Comparison of ENCODE assay signal across 8 cellular contexts in genomic region chr1:120121830-120122559, GRCh38. TPM values are rescaled to one million over a fixed set of nuclear protein-coding genes. Genes with fewer than 3 reads are reported as not detected.
A peak's percentile ranks its signal among the peaks of the same experiment; 100 is the strongest.
DNase-seq lines count a peak whose midpoint lies in the region; ATAC-seq lines count a peak whose summit lies in the region.
"Not testable (repeated sequence)": the region's sequence is repeated elsewhere in the genome, so short reads cannot be mapped to it uniquely, and the experiment has no call there.

No MANE protein-coding gene starts in this region.

- peak; percentile 87 for ATAC-seq in GM18511 (IDR thresholded peaks at IDR 0.05; ENCODE audit: unreplicated experiment)
- ATAC-seq in GM19452 (IDR thresholded peaks at IDR 0.05; ENCODE audit: unreplicated experiment), result peak; percentile 83
- peak; percentile 85 for ATAC-seq in HG02610 (IDR thresholded peaks at IDR 0.05; ENCODE audit: unreplicated experiment)
- ATAC-seq in HG03097 (IDR thresholded peaks at IDR 0.05; ENCODE audit: low FRiP score, unreplicated experiment), result peak; percentile 70
- peak; percentile 68 for ATAC-seq in activated naive CD8-positive, alpha-beta T cell treated with anti-CD3 and anti-CD28 coated beads, Interleukin-2, amount 50 U/mL, for 24 hours
- ATAC-seq in stimulated activated naive CD8-positive, alpha-beta T cell treated with anti-CD3 and anti-CD28 coated beads, Interleukin-15, Interleukin-2, amounts not matched to agents 100 U/mL and 50 U/mL, for 24 hours, result peak; percentile 50

- not testable (repeated sequence) for H3K9me3 Mint-ChIP-seq in IgD-negative memory B cell; T-helper 1 cell treated with Interleukin-12 subunit alpha and Interleukin-12 subunit beta and Interleukin-4 antibody, amounts not matched to agents 30 μg/mL and 1 μg/mL, for 36 hours; activated naive CD8-positive, alpha-beta T cell treated with anti-CD3 and anti-CD28 coated beads, Interleukin-2, amount 50 U/mL, for 24 hours

- H3K27ac Mint-ChIP-seq in IgD-negative memory B cell, result peak overlapping the region in 2 of 3 donors; percentile 62 to 75
- H3K27ac Mint-ChIP-seq in T-helper 1 cell treated with Interleukin-12 subunit alpha and Interleukin-12 subunit beta and Interleukin-4 antibody, amounts not matched to agents 30 μg/mL and 1 μg/mL, for 36 hours, result peak overlapping the region; percentile 42
- H3K27ac Mint-ChIP-seq in activated naive CD8-positive, alpha-beta T cell treated with anti-CD3 and anti-CD28 coated beads, Interleukin-2, amount 50 U/mL, for 24 hours, result peak overlapping the region; percentile 83

- not testable (repeated sequence) for DNase-seq in activated naive CD8-positive, alpha-beta T cell treated with anti-CD3 and anti-CD28 coated beads, Interleukin-2, amount 50 U/mL, for 24 hours; stimulated activated naive CD8-positive, alpha-beta T cell treated with anti-CD3 and anti-CD28 coated beads, Interleukin-15, Interleukin-2, amounts not matched to agents 100 U/mL and 50 U/mL, for 24 hours

- not testable (repeated sequence) for H3K27me3 Mint-ChIP-seq in IgD-negative memory B cell; T-helper 1 cell treated with Interleukin-12 subunit alpha and Interleukin-12 subunit beta and Interleukin-4 antibody, amounts not matched to agents 30 μg/mL and 1 μg/mL, for 36 hours (ENCODE audit: low read depth); activated naive CD8-positive, alpha-beta T cell treated with anti-CD3 and anti-CD28 coated beads, Interleukin-2, amount 50 U/mL, for 24 hours

- H3K4me1 Mint-ChIP-seq in IgD-negative memory B cell, result peaks cover 13 to 18% (median 15%) of the 10 kb centered on the region in 3 donors
- H3K4me1 Mint-ChIP-seq in T-helper 1 cell treated with Interleukin-12 subunit alpha and Interleukin-12 subunit beta and Interleukin-4 antibody, amounts not matched to agents 30 μg/mL and 1 μg/mL, for 36 hours (ENCODE audit: low read depth), result peaks cover 17% of the 10 kb centered on the region
- H3K4me1 Mint-ChIP-seq in activated naive CD8-positive, alpha-beta T cell treated with anti-CD3 and anti-CD28 coated beads, Interleukin-2, amount 50 U/mL, for 24 hours, result peaks cover 24% of the 10 kb centered on the region

- peak overlapping the region in 3 of 4 donors; percentile 44 to 65 (median 57) for H3K4me3 Mint-ChIP-seq in IgD-negative memory B cell
- H3K4me3 Mint-ChIP-seq in T-helper 1 cell treated with Interleukin-12 subunit alpha and Interleukin-12 subunit beta and Interleukin-4 antibody, amounts not matched to agents 30 μg/mL and 1 μg/mL, for 36 hours, result peak overlapping the region; percentile 43
- H3K4me3 Mint-ChIP-seq in activated naive CD8-positive, alpha-beta T cell treated with anti-CD3 and anti-CD28 coated beads, Interleukin-2, amount 50 U/mL, for 24 hours, result peak overlapping the region; percentile 43

- not testable (repeated sequence) for H3K36me3 Mint-ChIP-seq in IgD-negative memory B cell; T-helper 1 cell treated with Interleukin-12 subunit alpha and Interleukin-12 subunit beta and Interleukin-4 antibody, amounts not matched to agents 30 μg/mL and 1 μg/mL, for 36 hours (ENCODE audit: low read depth); activated naive CD8-positive, alpha-beta T cell treated with anti-CD3 and anti-CD28 coated beads, Interleukin-2, amount 50 U/mL, for 24 hours (ENCODE audit: low read depth)

RNA-seq across cellular contexts. Expression of gene NOTCH2, which starts 52.5 kb away (rescaled TPM):
- polyA plus RNA-seq in IgD-negative memory B cell, result 46.5 TPM

RNA-seq across cellular contexts. Expression of gene SEC22B, which starts 54.3 kb away (rescaled TPM):
- polyA plus RNA-seq in IgD-negative memory B cell, result 15.6 TPM
